ENCODE assay signal across 4 cellular contexts in genomic region chr16:74419811-74420210, GRCh38. TPM values are rescaled to one million over a fixed set of nuclear protein-coding genes. Genes with fewer than 3 reads are reported as not detected.
"Had no signal": no experiment of that assay in that cellular context is flagged by ENCODE, and none has a peak within 500 bp of the region (broad histone marks: within the 10 kb centered on the region; RNA-seq: fewer than 3 reads in every experiment).

No MANE protein-coding gene starts in this region.

RNA-seq across cellular contexts. Expression of gene CLEC18B, which starts 1.5 kb away (rescaled TPM):
- total RNA-seq: left ventricle myocardium superior, upper lobe of right lung had no signal
- polyA plus RNA-seq: naive thymus-derived CD4-positive, alpha-beta T cell had no signal

RNA-seq across cellular contexts. Expression of gene NPIPB15, which starts 43.7 kb away (rescaled TPM):
- total RNA-seq: left ventricle myocardium superior, lung microvascular endothelial cell, upper lobe of right lung had no signal
